In genomic region chr1:197732187-197732586, GRCh38 we compare ENCODE assay signal across 4 cellular contexts.
"Had no signal": no experiment of that assay in that cellular context is flagged by ENCODE, and none has a peak within 500 bp of the region (broad histone marks: within the 10 kb centered on the region; RNA-seq: fewer than 3 reads in every experiment).

No MANE protein-coding gene starts in this region.

- H3K4me3 ChIP-seq: GM23338 had no signal

- H3K27ac Mint-ChIP-seq: GM23338 had no signal

- H3K4me3 Mint-ChIP-seq: GM23338, H9 had no signal

- H3K9me3 Mint-ChIP-seq: GM23338, H9 had no signal

- H3K4me2 ChIP-seq: GM23338 had no signal

- DNase-seq: H9, HCEC 1CT, IMR-90 had no signal

- ATAC-seq: GM23338 had no signal
